In genomic region chr13:98509271-98510155, GRCh38 we compare ENCODE assay signal across 8 cellular contexts.
A peak's percentile ranks its signal among the peaks of the same experiment; 100 is the strongest.
DNase-seq lines count a peak whose midpoint lies in the region; ATAC-seq and TF ChIP-seq lines count a peak whose summit lies in the region.

No MANE protein-coding gene starts in this region.

- intact Hi-C loops in PC-9 (cut with micrococcal nuclease; ENCODE audit: unreplicated experiment): loop anchor here (1.0 kb wide), 1 partner anchor 141 kb away; no protein-coding TSS in a partner anchor

- H3K36me3 ChIP-seq in PC-9 (ENCODE audit: low read depth): 0 out of 2 replicates have a peak, but pooled peaks cover 7% of the 10 kb centered on the region
- H3K36me3 ChIP-seq in adipocyte (ENCODE audit: control insufficient read depth, insufficient read depth, low read length, severe bottlenecking): no peaks in the 10 kb centered on the region

- peak overlapping the region; percentile 31; the same call in 1 of the 2 replicates for H3K4me3 ChIP-seq in PC-9
- H3K4me3 ChIP-seq in adipocyte (ENCODE audit: low read length): peak overlapping the region; percentile 21

- H2AFZ ChIP-seq in PC-9: no peak overlapping the region

- H3K27me3 ChIP-seq in PC-9 (ENCODE audit: insufficient read depth, low read depth): no peaks in the 10 kb centered on the region
- H3K27me3 ChIP-seq in adipocyte (replicated peaks; ENCODE audit: control insufficient read depth, insufficient read depth, low read length): no peaks in the 10 kb centered on the region

- H3K27ac Mint-ChIP-seq in immature natural killer cell: peak overlapping the region in 4 of 6 donors; percentile 3 to 49 (median 30)

- H3K4me1 Mint-ChIP-seq in immature natural killer cell: peaks cover 53 to 79% of the 10 kb centered on the region in 2 donors

- CTCF ChIA-PET in PC-9 (lab: Charles Lee): no interaction called here

- no peaks in the 10 kb centered on the region for H3K9me2 ChIP-seq in PC-9 (ENCODE audit: insufficient read depth)

- POLR2A ChIA-PET in PC-9 (lab: Charles Lee; ENCODE audit: unreplicated experiment): interaction anchor here (0.5 to 1.0 kb wide), 7 partner anchors 25 to 1077 kb away, joined by 3 to 8 read pairs (median 3); no protein-coding TSS in a partner anchor

- peak; percentile 44 for ATAC-seq in GM18861 (IDR thresholded peaks at IDR 0.05; ENCODE audit: unreplicated experiment)
- ATAC-seq in HG02943 (IDR thresholded peaks at IDR 0.05; ENCODE audit: low read depth, unreplicated experiment): peak; percentile 49

- no peaks in the 10 kb centered on the region for H4K20me1 ChIP-seq in PC-9 (ENCODE audit: insufficient read depth)

- H3K27me3 Mint-ChIP-seq in immature natural killer cell (ENCODE audit: low read depth in 3 of 3): peaks cover 0 to 4% (median 4%) of the 10 kb centered on the region in 3 donors

- no peak for TF ChIP-seq CTCF in PC-9 (conservative IDR thresholded peaks at IDR 0.05)

- H3K4me2 ChIP-seq in PC-9: peak overlapping the region; percentile 72

- H3K79me2 ChIP-seq in PC-9 (ENCODE audit: low read depth): peaks cover 96% of the 10 kb centered on the region

- H3K9me3 Mint-ChIP-seq in immature natural killer cell: peaks cover 0 to 2% (median 0%) of the 10 kb centered on the region in 6 donors

- H3K4me3 Mint-ChIP-seq in immature natural killer cell: peak overlapping the region; percentile 5 to 49 (median 19)

- H3K9ac ChIP-seq in adipocyte (ENCODE audit: low read length): no peak overlapping the region

- peak; percentile 71 to 91 for DNase-seq in PC-9
- peak; percentile 87 for DNase-seq in adipocyte (ENCODE audit: low read depth)
- no peak for DNase-seq in immature natural killer cell
- DNase-seq in stimulated activated CD8-positive, alpha-beta memory T cell treated with anti-CD3 and anti-CD28 coated beads, Interleukin-12 subunit alpha, Interleukin-12 subunit beta, amount 100 ng/mL, for 1 hour (ENCODE audit: low read depth): peak; percentile 17
- DNase-seq in GM19238 (ENCODE audit: insufficient read length, low spot score): no peak
- DNase-seq in NCI-H446 (lab: John Stamatoyannopoulos, UW): no peak

- TSS peak; percentile 89 for BruUV-seq in PC-9 (replicated peaks; lab: Mats Ljungman, UMichigan)

- H3K36me3 Mint-ChIP-seq in immature natural killer cell: peaks cover 0 to 26% (median 11%) of the 10 kb centered on the region in 3 donors

- H3F3A ChIP-seq in PC-9 (ENCODE audit: insufficient read depth, low read depth): peaks cover 73% of the 10 kb centered on the region

- H3K27ac ChIP-seq in PC-9: peak overlapping the region; percentile 99

- H3K4me1 ChIP-seq in PC-9 (replicated peaks; ENCODE audit: insufficient read depth) (peaks cover 58% of the 10 kb centered on the region), adipocyte (ENCODE audit: control insufficient read depth, insufficient read depth, low read length) (peaks cover 38% of the 10 kb centered on the region)

- no peaks in the 10 kb centered on the region for H3K9me3 ChIP-seq in PC-9 (ENCODE audit: insufficient read depth, low read depth)
- no peaks in the 10 kb centered on the region for H3K9me3 ChIP-seq in adipocyte (ENCODE audit: control insufficient read depth, low read length)

Comparison
In these comparisons a context has a peak if more than half of its experiments do, and no peak if none do; other contexts are left out.
1. DNase-seq: peak in PC-9 (2 of 2), adipocyte (single experiment) and stimulated activated CD8-positive, alpha-beta memory T cell treated with anti-CD3 and anti-CD28 coated beads, Interleukin-12 subunit alpha, Interleukin-12 subunit beta, amount 100 ng/mL, for 1 hour (single experiment); none in immature natural killer cell (0 of 3), GM19238 (single experiment) and NCI-H446 (0 of 2).